In the genomic region with DNA sequence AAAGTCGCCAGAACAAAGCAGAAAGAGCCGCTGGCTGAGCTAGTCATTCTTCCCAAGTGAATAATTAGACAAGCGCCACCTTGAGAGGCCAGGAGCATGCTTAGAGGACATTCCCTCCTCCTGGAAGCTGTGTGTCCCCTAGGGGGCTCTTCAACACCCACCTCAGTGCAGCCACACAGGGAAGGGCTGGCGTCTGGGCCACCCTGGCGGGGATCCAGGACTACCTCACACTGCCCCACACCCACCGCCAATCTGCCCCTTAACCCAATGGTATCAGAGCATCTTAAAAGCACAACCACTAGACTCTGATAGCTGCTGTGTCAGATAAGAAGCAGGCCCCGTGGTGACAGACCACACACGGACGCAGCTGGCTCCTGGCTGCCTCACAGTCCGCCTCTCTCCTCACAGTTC, we compare ENCODE assay signal across 12 cellular contexts. TPM values are rescaled to one million over a fixed set of nuclear protein-coding genes. Genes with fewer than 3 reads are reported as not detected.
DNase-seq lines count a peak whose midpoint lies in the region; ATAC-seq and TF ChIP-seq lines count a peak whose summit lies in the region.
"Had no signal": no experiment of that assay in that cellular context is flagged by ENCODE, and none has a peak within 500 bp of the region (broad histone marks: within the 10 kb centered on the region; RNA-seq: fewer than 3 reads in every experiment).

No MANE protein-coding gene starts in this region.

- no peak overlapping the region for H3T11ph ChIP-seq in H9 (ENCODE audit: low read length)

- peak overlapping the region in 1 of 2 experiments; percentile 36; a peak in 1 of 5 replicates for H3K4me3 Mint-ChIP-seq in H9
- H3K4me3 Mint-ChIP-seq in Calu3 (ENCODE audit: low read depth, unreplicated experiment), result no peak overlapping the region
- H3K4me3 Mint-ChIP-seq: naive B cell; T-helper 1 cell treated with Interleukin-12 subunit alpha and Interleukin-12 subunit beta and Interleukin-4 antibody, amounts not matched to agents 30 μg/mL and 1 μg/mL, for 36 hours had no signal

- no peaks in the 10 kb centered on the region for H3K9me3 ChIP-seq in H9 (ENCODE audit: control insufficient read depth, low read depth, low read length)
- no peaks in the 10 kb centered on the region for H3K9me3 ChIP-seq in body of pancreas

- H3K9ac ChIP-seq in H9 (ENCODE audit: extremely low read depth, insufficient read length, low read length) (no peak overlapping the region), mesendoderm (ENCODE audit: low read length) (no peak overlapping the region)

- H3K56ac ChIP-seq in H9 (ENCODE audit: insufficient read length, low read depth, low read length) (no peak overlapping the region), mesendoderm (ENCODE audit: low read length) (no peak overlapping the region)

- H3K36me3 ChIP-seq in body of pancreas (replicated peaks in 1 of 2; ENCODE audit: insufficient read depth in 1 of 2, low read depth in 2 of 2) (peaks cover 3 to 17% of the 10 kb centered on the region in 2 donors), mesendoderm (ENCODE audit: control insufficient read depth, insufficient read depth, low read length) (peaks cover 15% of the 10 kb centered on the region)

- DNase-seq in D341Med (ENCODE audit: low spot score), result peak; percentile 51
- DNase-seq in H9, result peak; percentile 49
- peak in 1 of 4 donors; percentile 17 for DNase-seq in body of pancreas
- DNase-seq in mesendoderm, result peak; percentile 78
- no peak for DNase-seq in Calu3
- DNase-seq in ureter (ENCODE audit: low spot score), result no peak
- no peak for DNase-seq in NCI-H510A treated with DMSO at 0.1 percent for 48 hours (lab: John Stamatoyannopoulos, UW)
- DNase-seq: activated CD4-positive, alpha-beta T cell treated with anti-CD3 and anti-CD28 coated beads for 4 hours; dorsolateral prefrontal cortex; naive B cell had no signal

- H3K27me3 ChIP-seq in H9 (ENCODE audit: insufficient read depth, low read length) (no peaks in the 10 kb centered on the region), body of pancreas (no peaks in the 10 kb centered on the region), mesendoderm (ENCODE audit: insufficient read depth, low read length, poor library complexity) (no peaks in the 10 kb centered on the region)
- H3K27me3 ChIP-seq: dorsolateral prefrontal cortex had no signal

- H3K27ac Mint-ChIP-seq in H9 (peak overlapping the region; percentile 34 to 95 (median 88); a peak in 5 of 7 replicates), Calu3 (ENCODE audit: unreplicated experiment) (no peak overlapping the region)
- H3K27ac Mint-ChIP-seq: T-helper 1 cell treated with Interleukin-12 subunit alpha and Interleukin-12 subunit beta and Interleukin-4 antibody, amounts not matched to agents 30 μg/mL and 1 μg/mL, for 36 hours had no signal

- H3K27ac ChIP-seq in H9 (ENCODE audit: insufficient read length, low read depth, low read length), result no peak overlapping the region
- H3K27ac ChIP-seq in body of pancreas, result no peak overlapping the region
- no peak overlapping the region for H3K27ac ChIP-seq in mesendoderm (ENCODE audit: low read depth, low read length)
- H3K27ac ChIP-seq: dorsolateral prefrontal cortex had no signal

- no TSS peak for BruUV-seq in Calu3 (replicated peaks; lab: Mats Ljungman, UMichigan)

- H4K8ac ChIP-seq in H9 (replicated peaks; ENCODE audit: insufficient read length, low read depth, low read length) (no peak overlapping the region), mesendoderm (ENCODE audit: low read depth, low read length) (no peak overlapping the region)

- intact Hi-C loops in body of pancreas (cut with DNase I), result no loop called here
- intact Hi-C loops in Calu3 (cut with micrococcal nuclease; ENCODE audit: unreplicated experiment), result no loop called here

- H2BK5ac ChIP-seq in H9 (ENCODE audit: insufficient read length, low read length) (no peak overlapping the region), mesendoderm (ENCODE audit: low read length) (no peak overlapping the region)

- no peak overlapping the region for H2AFZ ChIP-seq in H9 (ENCODE audit: low read length)

- H4K5ac ChIP-seq in H9 (ENCODE audit: insufficient read length, low read depth, low read length) (no peak overlapping the region), mesendoderm (ENCODE audit: low read length) (no peak overlapping the region)

- no peaks in the 10 kb centered on the region for H3K4me1 ChIP-seq in H9 (ENCODE audit: insufficient read depth, low read length)
- H3K4me1 ChIP-seq in body of pancreas, result no peaks in the 10 kb centered on the region
- H3K4me1 ChIP-seq in mesendoderm (ENCODE audit: control insufficient read depth, low read depth, low read length), result no peaks in the 10 kb centered on the region

- TF ChIP-seq CTCF in H9 (conservative IDR thresholded peaks at IDR 0.05) (peak; percentile 46; the same call in 1 of the 3 replicates), body of pancreas (IDR thresholded peaks at IDR 0.05) (no peak), Calu3 (IDR thresholded peaks at IDR 0.05; ENCODE audit: unreplicated experiment) (no peak)

- no peak overlapping the region for H3K4me3 ChIP-seq in body of pancreas
- no peak overlapping the region for H3K4me3 ChIP-seq in mesendoderm (ENCODE audit: low read length)
- H3K4me3 ChIP-seq: dorsolateral prefrontal cortex had no signal

- CTCF ChIA-PET in Calu3 (lab: Charles Lee), result interaction anchor here (0.6 to 0.8 kb wide), 2 partner anchors 78 to 1142 kb away, joined by 3 to 7 read pairs; no protein-coding TSS in a partner anchor

- no peaks in the 10 kb centered on the region for H4K20me1 ChIP-seq in H9 (ENCODE audit: control insufficient read depth, insufficient read depth, insufficient read length)

- ATAC-seq in body of pancreas, result peak; percentile 38
- ATAC-seq: Panc1 had no signal

- H2BK120ac ChIP-seq in H9 (ENCODE audit: low read depth, low read length, poor library complexity, severe bottlenecking) (no peak overlapping the region), mesendoderm (ENCODE audit: low read depth, low read length) (no peak overlapping the region)

- H3K36me3 Mint-ChIP-seq in H9 (ENCODE audit: insufficient read depth in 1 of 3, low read depth in 3 of 3) (peaks cover 29 to 60% (median 48%) of the 10 kb centered on the region in 3 experiments), Calu3 (ENCODE audit: insufficient read depth, unreplicated experiment) (peaks cover 9% of the 10 kb centered on the region)

- H3K79me2 ChIP-seq in H9 (ENCODE audit: insufficient read depth, low read length) (no peaks in the 10 kb centered on the region), mesendoderm (ENCODE audit: control insufficient read depth, insufficient read depth, low read length) (no peaks in the 10 kb centered on the region)

- H2BK15ac ChIP-seq in H9 (ENCODE audit: low read depth, low read length), result no peak overlapping the region
- no peak overlapping the region for H2BK15ac ChIP-seq in mesendoderm (replicated peaks; ENCODE audit: low read depth)

- H3K18ac ChIP-seq in H9 (ENCODE audit: insufficient read length, low read depth, low read length), result no peak overlapping the region
- no peak overlapping the region for H3K18ac ChIP-seq in mesendoderm (ENCODE audit: low read length)

- no peak overlapping the region for H4K91ac ChIP-seq in H9 (ENCODE audit: insufficient read length, low read depth, low read length)

- no peaks in the 10 kb centered on the region for H3K23me2 ChIP-seq in H9 (ENCODE audit: insufficient read length, low read depth, low read length, poor library complexity, severe bottlenecking)

- no peak overlapping the region for H2BK20ac ChIP-seq in H9 (ENCODE audit: low read depth, low read length, poor library complexity, severe bottlenecking)

- no peaks in the 10 kb centered on the region for H3K79me1 ChIP-seq in H9 (ENCODE audit: insufficient read depth, low read depth, low read length, poor library complexity, severe bottlenecking)
- no peaks in the 10 kb centered on the region for H3K79me1 ChIP-seq in mesendoderm (ENCODE audit: low read length)

- TF ChIP-seq POLR2A in body of pancreas (IDR thresholded peaks at IDR 0.05), result no peak

- H3K27me3 Mint-ChIP-seq in H9 (ENCODE audit: low read depth) (no peaks in the 10 kb centered on the region; the same call in 1 of the 2 replicates), Calu3 (ENCODE audit: unreplicated experiment) (no peaks in the 10 kb centered on the region)
- H3K27me3 Mint-ChIP-seq: naive B cell had no signal

- no peak overlapping the region for H2BK12ac ChIP-seq in H9 (ENCODE audit: insufficient read length, low read depth, low read length)

- H2AK5ac ChIP-seq in H9 (ENCODE audit: insufficient read length, low read length) (no peak overlapping the region), mesendoderm (ENCODE audit: low read length) (no peak overlapping the region)

- H3K14ac ChIP-seq in H9 (ENCODE audit: insufficient read depth, low read length), result no peak overlapping the region; the same call in 1 of the 2 replicates

- H3K4me1 Mint-ChIP-seq in H9 (peaks cover 14 to 19% of the 10 kb centered on the region in 2 experiments), Calu3 (ENCODE audit: low read depth, unreplicated experiment) (no peaks in the 10 kb centered on the region)
- H3K4me1 Mint-ChIP-seq: naive B cell had no signal

- no peaks in the 10 kb centered on the region for H3K9me3 Mint-ChIP-seq in H9
- H3K9me3 Mint-ChIP-seq in Calu3 (ENCODE audit: low read depth, unreplicated experiment), result no peaks in the 10 kb centered on the region
- H3K9me3 Mint-ChIP-seq: naive B cell; T-helper 1 cell treated with Interleukin-12 subunit alpha and Interleukin-12 subunit beta and Interleukin-4 antibody, amounts not matched to agents 30 μg/mL and 1 μg/mL, for 36 hours had no signal

- H3K4ac ChIP-seq in H9 (ENCODE audit: low read depth, low read length) (no peak overlapping the region), mesendoderm (ENCODE audit: low read depth, low read length) (no peak overlapping the region)

- no CpG with 5 or more reads among the region's 10 CpGs for WGBS in H9 (ENCODE audit: extremely low coverage, insufficient read length, low lambda C conversion rate)
- WGBS in body of pancreas, 2 donors, result 66 to 69% methylated on average over 6 to 10 of the region's 10 CpGs
- WGBS in mesendoderm (ENCODE audit: extremely low coverage, insufficient coverage, low lambda C conversion rate), result no CpG with 5 or more reads among the region's 10 CpGs

- H3K4me2 ChIP-seq in H9 (ENCODE audit: insufficient read depth, insufficient read length, low read length), result no peak overlapping the region
- H3K4me2 ChIP-seq in mesendoderm (ENCODE audit: low read length), result no peak overlapping the region

- no peak overlapping the region for H3K23ac ChIP-seq in H9 (ENCODE audit: insufficient read length, low read depth, low read length)
- no peak overlapping the region for H3K23ac ChIP-seq in mesendoderm (ENCODE audit: low read length)

RNA-seq across cellular contexts. Expression of gene SETD4, which starts 24.9 kb away (rescaled TPM):
- total RNA-seq in H9 (2021) (49.9 and 52.5 TPM in 2 replicates), body of pancreas (10 to 100 TPM in 1 of 2 donors, 1 to 10 TPM in 1; 9.9 to 32.3 TPM), Calu3 (2022) (20.1 and 24.7 TPM in 2 replicates), ureter (38.2 TPM)
- polyA plus RNA-seq in mesendoderm (2013, experiment 1 of 2), result 20.6 TPM
- 22.2 TPM for polyA plus RNA-seq in mesendoderm (2013, experiment 2 of 2)

RNA-seq across cellular contexts. Expression of gene CBR1, which starts 34.4 kb away (rescaled TPM):
- 5.7 and 7.1 TPM in 2 replicates for total RNA-seq in H9 (2021)
- 10 to 100 TPM; 78.8 to 80.7 TPM for total RNA-seq in body of pancreas
- 22.3 TPM for polyA plus RNA-seq in mesendoderm (2013, experiment 1 of 2)
- 22.2 TPM for polyA plus RNA-seq in mesendoderm (2013, experiment 2 of 2)
- 57.8 and 72.2 TPM in 2 replicates for total RNA-seq in Calu3 (2022)
- total RNA-seq in ureter, result 44.2 TPM

Comparison
In these comparisons a context has a peak if more than half of its experiments do, and no peak if none do; other contexts are left out.
1. DNase-seq: peak in D341Med (single experiment), H9 (single experiment) and mesendoderm (single experiment); none in Calu3 (single experiment), ureter (single experiment) and NCI-H510A treated with DMSO at 0.1 percent for 48 hours (single experiment).